1 cellular context compared by ENCODE assay signal in genomic region chr11:9017773-9018172, GRCh38.
TF ChIP-seq lines count a peak whose summit lies in the region.

No MANE protein-coding gene starts in this region.

TF ChIP-seq in HepG2, 621 proteins besides CTCF, POLR2A, EP300 and RAD21:
- TF ChIP-seq NR2F1 (CRISPR knock-in tag; IDR thresholded peaks at IDR 0.05) (no peak), ZNF790 (CRISPR knock-in tag; IDR thresholded peaks at IDR 0.05; ENCODE audit: borderline replicate concordance) (no peak), MLLT10 (CRISPR knock-in tag; IDR thresholded peaks at IDR 0.05) (no peak), LRRFIP1 (CRISPR knock-in tag; conservative IDR thresholded peaks at IDR 0.05) (no peak), HIC2 (CRISPR knock-in tag; IDR thresholded peaks at IDR 0.05; ENCODE audit: low read depth) (no peak), PRMT3 (CRISPR knock-in tag; IDR thresholded peaks at IDR 0.05; ENCODE audit: borderline replicate concordance, low read depth) (no peak), ZEB1 (IDR thresholded peaks at IDR 0.05; ENCODE audit: insufficient replicate concordance, low read depth) (no peak), ZSCAN12 (CRISPR knock-in tag; IDR thresholded peaks at IDR 0.05) (no peak)
